ENCODE assay signal across 1 cellular context in genomic region chrX:11111038-11111851, GRCh38.
TF ChIP-seq lines count a peak whose summit lies in the region.

HCCS (plus strand) TSS chrX:11111332; CDS start chrX:11112061, 729 bp downstream.

TF ChIP-seq in H1, 55 proteins besides CTCF, POLR2A, EP300 and RAD21 (continued from another document):
- TF ChIP-seq USF2 (IDR thresholded peaks at IDR 0.05; ENCODE audit: low read length) = no peak
- TF ChIP-seq BACH1 (IDR thresholded peaks at IDR 0.05; ENCODE audit: low read length) = no peak
- TF ChIP-seq BCL11A (IDR thresholded peaks at IDR 0.05; ENCODE audit: low read depth in 2 of 2, low read length in 2 of 2) = no peak
- TF ChIP-seq MAX (IDR thresholded peaks at IDR 0.05) = no peak
- no peak for TF ChIP-seq GTF2F1 (IDR thresholded peaks at IDR 0.05; ENCODE audit: borderline replicate concordance, low read depth, low read length)
- TF ChIP-seq RXRA (IDR thresholded peaks at IDR 0.05; ENCODE audit: insufficient read depth, low read depth, low read length) = no peak
- TF ChIP-seq KDM1A (IDR thresholded peaks at IDR 0.05; ENCODE audit: borderline replicate concordance, low read length) = no peak
- TF ChIP-seq ATF3 (IDR thresholded peaks at IDR 0.05; ENCODE audit: insufficient read depth, low read depth, low read length) = no peak
- no peak for TF ChIP-seq RBBP5 (IDR thresholded peaks at IDR 0.05; ENCODE audit: borderline replicate concordance, low read depth, low read length)
- peak; percentile 87 for TF ChIP-seq PHF8 (conservative IDR thresholded peaks at IDR 0.05; ENCODE audit: low read depth, low read length)
- no peak for TF ChIP-seq CHD2 (IDR thresholded peaks at IDR 0.05; ENCODE audit: low read length)
- 0 out of 2 replicates have a peak, but pooled peaks have one; percentile 10 for TF ChIP-seq E2F6 (IDR thresholded peaks at IDR 0.05)
- TF ChIP-seq EGR1 (IDR thresholded peaks at IDR 0.05; ENCODE audit: borderline replicate concordance, low read depth, low read length) = no peak
- TF ChIP-seq CBX5 (IDR thresholded peaks at IDR 0.05; ENCODE audit: low read depth, low read length) = no peak
- 0 out of 2 replicates have a peak, but pooled peaks have one; percentile 12 for TF ChIP-seq TBP (IDR thresholded peaks at IDR 0.05; ENCODE audit: low read depth, low read length)
- no peak for TF ChIP-seq EZH2 (IDR thresholded peaks at IDR 0.05; ENCODE audit: low read depth, low read length, severe bottlenecking)
- TF ChIP-seq JUN (IDR thresholded peaks at IDR 0.05; ENCODE audit: low read depth, low read length) = no peak
- TF ChIP-seq MAFK (IDR thresholded peaks at IDR 0.05; ENCODE audit: low read depth, low read length) = no peak
- TF ChIP-seq YY1 (IDR thresholded peaks at IDR 0.05; ENCODE audit: low read depth, low read length) = no peak
- no peak for TF ChIP-seq NANOG (IDR thresholded peaks at IDR 0.05; ENCODE audit: insufficient read depth, low read depth, low read length, poor library complexity, severe bottlenecking)
- no peak for TF ChIP-seq RFX5 (IDR thresholded peaks at IDR 0.05; ENCODE audit: borderline replicate concordance, low read depth, low read length)
- TF ChIP-seq TCF12 (IDR thresholded peaks at IDR 0.05; ENCODE audit: low read depth, low read length) = no peak
- TF ChIP-seq SIRT6 (IDR thresholded peaks at IDR 0.05; ENCODE audit: low read length) = no peak
- TF ChIP-seq TAF1 (IDR thresholded peaks at IDR 0.05; ENCODE audit: low read depth, low read length) = peak; percentile 64
- no peak for TF ChIP-seq SIX5 (IDR thresholded peaks at IDR 0.05; ENCODE audit: low read depth, low read length)
- no peak for TF ChIP-seq SRF (IDR thresholded peaks at IDR 0.05; ENCODE audit: low read depth, low read length)
- TF ChIP-seq TAF7 (optimal IDR thresholded peaks at IDR 0.05; ENCODE audit: borderline replicate concordance, low read depth, low read length) = no peak
- TF ChIP-seq CTBP2 (IDR thresholded peaks at IDR 0.05; ENCODE audit: borderline replicate concordance, insufficient read depth, insufficient read length, low read length) = no peak
- no peak for TF ChIP-seq SP1 (IDR thresholded peaks at IDR 0.05; ENCODE audit: low read depth, low read length)
- no peak for TF ChIP-seq TEAD4 (IDR thresholded peaks at IDR 0.05; ENCODE audit: low read depth, low read length)
- TF ChIP-seq POU5F1 (IDR thresholded peaks at IDR 0.05; ENCODE audit: low read depth, low read length) = no peak
- peak; percentile 60; the same call in 1 of the 2 replicates for TF ChIP-seq POLR2AphosphoS5 (IDR thresholded peaks at IDR 0.05; ENCODE audit: low read depth, low read length)
- TF ChIP-seq ATF2 (IDR thresholded peaks at IDR 0.05; ENCODE audit: low read length) = no peak
- no peak for TF ChIP-seq KDM5A (IDR thresholded peaks at IDR 0.05; ENCODE audit: low read length)
- no peak for TF ChIP-seq CHD1 (IDR thresholded peaks at IDR 0.05; ENCODE audit: low read depth, low read length)
- no peak for TF ChIP-seq SP4 (IDR thresholded peaks at IDR 0.05; ENCODE audit: low read length)
- TF ChIP-seq CREB1 (IDR thresholded peaks at IDR 0.05) = peak; percentile 84
- no peak for TF ChIP-seq HDAC6 (IDR thresholded peaks at IDR 0.05; ENCODE audit: low read depth, low read length)
- peak; percentile 84; the same call in 1 of the 2 replicates for TF ChIP-seq GABPA (IDR thresholded peaks at IDR 0.05; ENCODE audit: borderline replicate concordance, insufficient read depth, low read length)
- no peak for TF ChIP-seq CEBPB (IDR thresholded peaks at IDR 0.05; ENCODE audit: low read depth, low read length)
- no peak for TF ChIP-seq BRCA1 (IDR thresholded peaks at IDR 0.05; ENCODE audit: low read depth, low read length)
- TF ChIP-seq SP2 (IDR thresholded peaks at IDR 0.05; ENCODE audit: low read length) = peak; percentile 14; the same call in 1 of the 2 replicates
- TF ChIP-seq NRF1 (IDR thresholded peaks at IDR 0.05; ENCODE audit: low read depth, low read length) = no peak
- TF ChIP-seq KDM4A (IDR thresholded peaks at IDR 0.05; ENCODE audit: low read depth, low read length, severe bottlenecking) = peak; percentile 22
- TF ChIP-seq SUZ12 (IDR thresholded peaks at IDR 0.05; ENCODE audit: low read length) = no peak
- TF ChIP-seq ZNF274 (IDR thresholded peaks at IDR 0.05; ENCODE audit: borderline replicate concordance, extremely low read depth, low read length) = no peak
- TF ChIP-seq JUND (IDR thresholded peaks at IDR 0.05; ENCODE audit: low read length) = no peak
- TF ChIP-seq CBX8 (IDR thresholded peaks at IDR 0.05; ENCODE audit: borderline replicate concordance, low read depth, low read length) = no peak
- no peak for TF ChIP-seq FOSL1 (IDR thresholded peaks at IDR 0.05; ENCODE audit: insufficient read depth, low read depth, low read length)
- no peak for TF ChIP-seq CHD7 (IDR thresholded peaks at IDR 0.05; ENCODE audit: insufficient replicate concordance, low read length)
- TF ChIP-seq SIN3A (conservative IDR thresholded peaks at IDR 0.05 in 1 of 2, IDR thresholded peaks at IDR 0.05 in 1 of 2; ENCODE audit: low read depth in 1 of 2, low read length in 2 of 2) = no peak
TF ChIP-seq in H1: peak in this region for 10.
